In the genomic region with DNA sequence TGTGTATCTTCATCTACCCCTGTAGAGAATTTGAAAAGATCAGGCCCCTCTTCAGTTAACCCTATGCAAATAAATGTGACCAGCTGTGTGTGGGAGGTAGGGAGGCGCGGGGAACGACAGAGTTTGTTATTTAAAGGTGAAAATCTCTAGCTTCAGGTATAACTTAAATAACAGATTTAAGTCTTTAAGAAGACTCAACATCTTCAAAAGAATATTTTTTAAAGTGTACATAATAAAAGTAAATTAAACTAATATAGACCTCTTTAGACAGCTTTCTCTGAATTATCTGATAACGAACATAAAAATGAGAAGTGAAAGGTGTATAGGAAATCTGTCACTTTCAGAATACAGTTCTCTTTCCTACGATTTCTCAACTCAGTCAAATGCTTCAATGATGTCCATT, we compare ENCODE assay signal across 1 cellular context.
TF ChIP-seq lines count a peak whose summit lies in the region.

No MANE protein-coding gene starts in this region.

TF ChIP-seq in GM12878, 131 proteins besides CTCF, POLR2A, EP300 and RAD21 (continued from another document and continues in another):
- TF ChIP-seq EGR1 (IDR thresholded peaks at IDR 0.05; ENCODE audit: borderline replicate concordance in 1 of 2, low read depth in 2 of 2, low read length in 2 of 2), result peak in 1 of 2 experiments; percentile 81; a peak in 2 of 3 replicates
- no peak for TF ChIP-seq FOXK2 (IDR thresholded peaks at IDR 0.05)
- no peak for TF ChIP-seq RCOR1 (conservative IDR thresholded peaks at IDR 0.05; ENCODE audit: low read depth, low read length)
- TF ChIP-seq RB1 (IDR thresholded peaks at IDR 0.05; ENCODE audit: borderline replicate concordance), result no peak
- TF ChIP-seq E2F8 (IDR thresholded peaks at IDR 0.05; ENCODE audit: low read depth, partially characterized antibody), result no peak
- TF ChIP-seq, protein P1, sequence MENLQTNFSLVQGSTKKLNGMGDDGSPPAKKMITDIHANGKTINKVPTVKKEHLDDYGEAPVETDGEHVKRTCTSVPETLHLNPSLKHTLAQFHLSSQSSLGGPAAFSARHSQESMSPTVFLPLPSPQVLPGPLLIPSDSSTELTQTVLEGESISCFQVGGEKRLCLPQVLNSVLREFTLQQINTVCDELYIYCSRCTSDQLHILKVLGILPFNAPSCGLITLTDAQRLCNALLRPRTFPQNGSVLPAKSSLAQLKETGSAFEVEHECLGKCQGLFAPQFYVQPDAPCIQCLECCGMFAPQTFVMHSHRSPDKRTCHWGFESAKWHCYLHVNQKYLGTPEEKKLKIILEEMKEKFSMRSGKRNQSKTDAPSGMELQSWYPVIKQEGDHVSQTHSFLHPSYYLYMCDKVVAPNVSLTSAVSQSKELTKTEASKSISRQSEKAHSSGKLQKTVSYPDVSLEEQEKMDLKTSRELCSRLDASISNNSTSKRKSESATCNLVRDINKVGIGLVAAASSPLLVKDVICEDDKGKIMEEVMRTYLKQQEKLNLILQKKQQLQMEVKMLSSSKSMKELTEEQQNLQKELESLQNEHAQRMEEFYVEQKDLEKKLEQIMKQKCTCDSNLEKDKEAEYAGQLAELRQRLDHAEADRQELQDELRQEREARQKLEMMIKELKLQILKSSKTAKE (IDR thresholded peaks at IDR 0.05; ENCODE audit: low read depth, poor library complexity, severe bottlenecking), result peak; percentile 26
- no peak for TF ChIP-seq CREB1 (IDR thresholded peaks at IDR 0.05; ENCODE audit: low read depth)
- no peak for TF ChIP-seq HCFC1 (IDR thresholded peaks at IDR 0.05; ENCODE audit: low read length)
- peak; percentile 80 for TF ChIP-seq MTA2 (IDR thresholded peaks at IDR 0.05; ENCODE audit: low read depth)
- no peak for TF ChIP-seq STAT3 (IDR thresholded peaks at IDR 0.05; ENCODE audit: low read depth, low read length)
- TF ChIP-seq KLF5 (IDR thresholded peaks at IDR 0.05; ENCODE audit: partially characterized antibody), result no peak
- TF ChIP-seq SIX5 (IDR thresholded peaks at IDR 0.05; ENCODE audit: low read depth, low read length, severe bottlenecking), result no peak
- TF ChIP-seq, protein P2, sequence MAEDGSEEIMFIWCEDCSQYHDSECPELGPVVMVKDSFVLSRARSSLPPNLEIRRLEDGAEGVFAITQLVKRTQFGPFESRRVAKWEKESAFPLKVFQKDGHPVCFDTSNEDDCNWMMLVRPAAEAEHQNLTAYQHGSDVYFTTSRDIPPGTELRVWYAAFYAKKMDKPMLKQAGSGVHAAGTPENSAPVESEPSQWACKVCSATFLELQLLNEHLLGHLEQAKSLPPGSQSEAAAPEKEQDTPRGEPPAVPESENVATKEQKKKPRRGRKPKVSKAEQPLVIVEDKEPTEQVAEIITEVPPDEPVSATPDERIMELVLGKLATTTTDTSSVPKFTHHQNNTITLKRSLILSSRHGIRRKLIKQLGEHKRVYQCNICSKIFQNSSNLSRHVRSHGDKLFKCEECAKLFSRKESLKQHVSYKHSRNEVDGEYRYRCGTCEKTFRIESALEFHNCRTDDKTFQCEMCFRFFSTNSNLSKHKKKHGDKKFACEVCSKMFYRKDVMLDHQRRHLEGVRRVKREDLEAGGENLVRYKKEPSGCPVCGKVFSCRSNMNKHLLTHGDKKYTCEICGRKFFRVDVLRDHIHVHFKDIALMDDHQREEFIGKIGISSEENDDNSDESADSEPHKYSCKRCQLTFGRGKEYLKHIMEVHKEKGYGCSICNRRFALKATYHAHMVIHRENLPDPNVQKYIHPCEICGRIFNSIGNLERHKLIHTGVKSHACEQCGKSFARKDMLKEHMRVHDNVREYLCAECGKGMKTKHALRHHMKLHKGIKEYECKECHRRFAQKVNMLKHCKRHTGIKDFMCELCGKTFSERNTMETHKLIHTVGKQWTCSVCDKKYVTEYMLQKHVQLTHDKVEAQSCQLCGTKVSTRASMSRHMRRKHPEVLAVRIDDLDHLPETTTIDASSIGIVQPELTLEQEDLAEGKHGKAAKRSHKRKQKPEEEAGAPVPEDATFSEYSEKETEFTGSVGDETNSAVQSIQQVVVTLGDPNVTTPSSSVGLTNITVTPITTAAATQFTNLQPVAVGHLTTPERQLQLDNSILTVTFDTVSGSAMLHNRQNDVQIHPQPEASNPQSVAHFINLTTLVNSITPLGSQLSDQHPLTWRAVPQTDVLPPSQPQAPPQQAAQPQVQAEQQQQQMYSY (CRISPR knock-in tag; IDR thresholded peaks at IDR 0.05), result no peak
- TF ChIP-seq PAX8 (IDR thresholded peaks at IDR 0.05), result 0 out of 2 replicates have a peak, but pooled peaks have one; percentile 15
- no peak for TF ChIP-seq POLR2AphosphoS2 (IDR thresholded peaks at IDR 0.05; ENCODE audit: low read depth, low read length)
- 0 out of 2 replicates have a peak, but pooled peaks have one; percentile 70 for TF ChIP-seq MYB (IDR thresholded peaks at IDR 0.05; ENCODE audit: borderline replicate concordance, low read depth, low read length)
- TF ChIP-seq, protein P3, sequence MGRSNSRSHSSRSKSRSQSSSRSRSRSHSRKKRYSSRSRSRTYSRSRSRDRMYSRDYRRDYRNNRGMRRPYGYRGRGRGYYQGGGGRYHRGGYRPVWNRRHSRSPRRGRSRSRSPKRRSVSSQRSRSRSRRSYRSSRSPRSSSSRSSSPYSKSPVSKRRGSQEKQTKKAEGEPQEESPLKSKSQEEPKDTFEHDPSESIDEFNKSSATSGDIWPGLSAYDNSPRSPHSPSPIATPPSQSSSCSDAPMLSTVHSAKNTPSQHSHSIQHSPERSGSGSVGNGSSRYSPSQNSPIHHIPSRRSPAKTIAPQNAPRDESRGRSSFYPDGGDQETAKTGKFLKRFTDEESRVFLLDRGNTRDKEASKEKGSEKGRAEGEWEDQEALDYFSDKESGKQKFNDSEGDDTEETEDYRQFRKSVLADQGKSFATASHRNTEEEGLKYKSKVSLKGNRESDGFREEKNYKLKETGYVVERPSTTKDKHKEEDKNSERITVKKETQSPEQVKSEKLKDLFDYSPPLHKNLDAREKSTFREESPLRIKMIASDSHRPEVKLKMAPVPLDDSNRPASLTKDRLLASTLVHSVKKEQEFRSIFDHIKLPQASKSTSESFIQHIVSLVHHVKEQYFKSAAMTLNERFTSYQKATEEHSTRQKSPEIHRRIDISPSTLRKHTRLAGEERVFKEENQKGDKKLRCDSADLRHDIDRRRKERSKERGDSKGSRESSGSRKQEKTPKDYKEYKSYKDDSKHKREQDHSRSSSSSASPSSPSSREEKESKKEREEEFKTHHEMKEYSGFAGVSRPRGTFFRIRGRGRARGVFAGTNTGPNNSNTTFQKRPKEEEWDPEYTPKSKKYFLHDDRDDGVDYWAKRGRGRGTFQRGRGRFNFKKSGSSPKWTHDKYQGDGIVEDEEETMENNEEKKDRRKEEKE (IDR thresholded peaks at IDR 0.05), result no peak
- no peak for TF ChIP-seq ZSCAN29 (IDR thresholded peaks at IDR 0.05)
- no peak for TF ChIP-seq NR2F1 (conservative IDR thresholded peaks at IDR 0.05)
- no peak for TF ChIP-seq ESRRA (IDR thresholded peaks at IDR 0.05; ENCODE audit: low read length)
- TF ChIP-seq, protein P4, sequence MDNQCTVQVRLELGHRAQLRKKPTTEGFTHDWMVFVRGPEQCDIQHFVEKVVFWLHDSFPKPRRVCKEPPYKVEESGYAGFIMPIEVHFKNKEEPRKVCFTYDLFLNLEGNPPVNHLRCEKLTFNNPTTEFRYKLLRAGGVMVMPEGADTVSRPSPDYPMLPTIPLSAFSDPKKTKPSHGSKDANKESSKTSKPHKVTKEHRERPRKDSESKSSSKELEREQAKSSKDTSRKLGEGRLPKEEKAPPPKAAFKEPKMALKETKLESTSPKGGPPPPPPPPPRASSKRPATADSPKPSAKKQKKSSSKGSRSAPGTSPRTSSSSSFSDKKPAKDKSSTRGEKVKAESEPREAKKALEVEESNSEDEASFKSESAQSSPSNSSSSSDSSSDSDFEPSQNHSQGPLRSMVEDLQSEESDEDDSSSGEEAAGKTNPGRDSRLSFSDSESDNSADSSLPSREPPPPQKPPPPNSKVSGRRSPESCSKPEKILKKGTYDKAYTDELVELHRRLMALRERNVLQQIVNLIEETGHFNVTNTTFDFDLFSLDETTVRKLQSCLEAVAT (IDR thresholded peaks at IDR 0.05), result no peak
- TF ChIP-seq NRF1 (conservative IDR thresholded peaks at IDR 0.05; ENCODE audit: low read depth, low read length), result no peak
- peak; percentile 87 for TF ChIP-seq DPF2 (IDR thresholded peaks at IDR 0.05)
- TF ChIP-seq IRF4 (IDR thresholded peaks at IDR 0.05; ENCODE audit: low read depth, low read length), result no peak
- TF ChIP-seq, protein P5, sequence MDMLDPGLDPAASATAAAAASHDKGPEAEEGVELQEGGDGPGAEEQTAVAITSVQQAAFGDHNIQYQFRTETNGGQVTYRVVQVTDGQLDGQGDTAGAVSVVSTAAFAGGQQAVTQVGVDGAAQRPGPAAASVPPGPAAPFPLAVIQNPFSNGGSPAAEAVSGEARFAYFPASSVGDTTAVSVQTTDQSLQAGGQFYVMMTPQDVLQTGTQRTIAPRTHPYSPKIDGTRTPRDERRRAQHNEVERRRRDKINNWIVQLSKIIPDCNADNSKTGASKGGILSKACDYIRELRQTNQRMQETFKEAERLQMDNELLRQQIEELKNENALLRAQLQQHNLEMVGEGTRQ (IDR thresholded peaks at IDR 0.05; ENCODE audit: borderline replicate concordance, low read depth, low read length), result no peak
- TF ChIP-seq GATAD2B (conservative IDR thresholded peaks at IDR 0.05; ENCODE audit: low read depth), result no peak
- TF ChIP-seq CREM (IDR thresholded peaks at IDR 0.05; ENCODE audit: low read depth), result 0 out of 2 replicates have a peak, but pooled peaks have one; percentile 45
- no peak for TF ChIP-seq NFYA (IDR thresholded peaks at IDR 0.05; ENCODE audit: borderline replicate concordance, low read depth, low read length)
- TF ChIP-seq ZBED1 (IDR thresholded peaks at IDR 0.05; ENCODE audit: borderline replicate concordance), result no peak
- TF ChIP-seq ZBTB33 (IDR thresholded peaks at IDR 0.05), result no peak
- TF ChIP-seq POU2F2 (IDR thresholded peaks at IDR 0.05; ENCODE audit: borderline replicate concordance, low read depth, low read length), result peak; percentile 97
- no peak for TF ChIP-seq PAX5 (IDR thresholded peaks at IDR 0.05; ENCODE audit: borderline replicate concordance, low read depth, low read length)
- TF ChIP-seq JUND (IDR thresholded peaks at IDR 0.05; ENCODE audit: low read depth, low read length), result no peak
- TF ChIP-seq IKZF1 (conservative IDR thresholded peaks at IDR 0.05), result peak; percentile 14; the same call in 1 of the 2 replicates
- peak; percentile 87 for TF ChIP-seq SPI1 (IDR thresholded peaks at IDR 0.05; ENCODE audit: borderline replicate concordance, insufficient read depth, low read depth, low read length)
- TF ChIP-seq, protein P6, sequence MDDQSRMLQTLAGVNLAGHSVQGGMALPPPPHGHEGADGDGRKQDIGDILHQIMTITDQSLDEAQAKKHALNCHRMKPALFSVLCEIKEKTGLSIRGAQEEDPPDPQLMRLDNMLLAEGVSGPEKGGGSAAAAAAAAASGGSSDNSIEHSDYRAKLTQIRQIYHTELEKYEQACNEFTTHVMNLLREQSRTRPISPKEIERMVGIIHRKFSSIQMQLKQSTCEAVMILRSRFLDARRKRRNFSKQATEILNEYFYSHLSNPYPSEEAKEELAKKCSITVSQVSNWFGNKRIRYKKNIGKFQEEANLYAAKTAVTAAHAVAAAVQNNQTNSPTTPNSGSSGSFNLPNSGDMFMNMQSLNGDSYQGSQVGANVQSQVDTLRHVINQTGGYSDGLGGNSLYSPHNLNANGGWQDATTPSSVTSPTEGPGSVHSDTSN (IDR thresholded peaks at IDR 0.05; ENCODE audit: insufficient replicate concordance, low read depth, low read length), result no peak
- TF ChIP-seq ZNF207 (IDR thresholded peaks at IDR 0.05; ENCODE audit: borderline replicate concordance), result no peak
- TF ChIP-seq, protein P7, sequence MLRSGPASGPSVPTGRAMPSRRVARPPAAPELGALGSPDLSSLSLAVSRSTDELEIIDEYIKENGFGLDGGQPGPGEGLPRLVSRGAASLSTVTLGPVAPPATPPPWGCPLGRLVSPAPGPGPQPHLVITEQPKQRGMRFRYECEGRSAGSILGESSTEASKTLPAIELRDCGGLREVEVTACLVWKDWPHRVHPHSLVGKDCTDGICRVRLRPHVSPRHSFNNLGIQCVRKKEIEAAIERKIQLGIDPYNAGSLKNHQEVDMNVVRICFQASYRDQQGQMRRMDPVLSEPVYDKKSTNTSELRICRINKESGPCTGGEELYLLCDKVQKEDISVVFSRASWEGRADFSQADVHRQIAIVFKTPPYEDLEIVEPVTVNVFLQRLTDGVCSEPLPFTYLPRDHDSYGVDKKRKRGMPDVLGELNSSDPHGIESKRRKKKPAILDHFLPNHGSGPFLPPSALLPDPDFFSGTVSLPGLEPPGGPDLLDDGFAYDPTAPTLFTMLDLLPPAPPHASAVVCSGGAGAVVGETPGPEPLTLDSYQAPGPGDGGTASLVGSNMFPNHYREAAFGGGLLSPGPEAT (IDR thresholded peaks at IDR 0.05; ENCODE audit: low read depth), result peak; percentile 77
- no peak for TF ChIP-seq SRF (IDR thresholded peaks at IDR 0.05; ENCODE audit: low read depth in 2 of 2, low read length in 2 of 2)
- TF ChIP-seq ZNF622 (IDR thresholded peaks at IDR 0.05), result no peak
- TF ChIP-seq MYC (IDR thresholded peaks at IDR 0.05; ENCODE audit: insufficient read depth, insufficient read length, insufficient replicate concordance, low read length, severe bottlenecking), result no peak
- TF ChIP-seq ZZZ3 (IDR thresholded peaks at IDR 0.05; ENCODE audit: control insufficient read depth, insufficient read length, low read depth), result no peak
